In the genomic region with DNA sequence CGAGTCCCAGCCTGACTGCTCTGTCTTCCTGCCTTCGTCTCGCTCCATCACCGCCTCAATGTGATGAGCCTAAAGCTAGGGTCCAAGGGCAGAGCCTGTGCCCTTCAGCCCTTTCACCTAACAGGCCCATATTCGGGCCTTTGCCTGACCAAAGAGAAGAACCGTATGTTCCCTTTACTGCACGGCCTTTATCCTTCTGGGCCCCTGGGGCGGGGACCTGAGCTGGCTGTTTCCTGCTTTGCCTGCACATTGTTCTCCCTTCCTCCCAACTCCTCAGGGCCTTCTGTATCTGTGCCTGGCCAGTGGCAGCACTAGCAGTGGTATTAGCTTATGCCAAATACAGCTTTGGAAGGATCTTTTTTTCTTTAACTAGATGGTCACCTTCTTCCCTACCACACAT, we compare ENCODE assay signal across 7 cellular contexts. TPM values are rescaled to one million over a fixed set of nuclear protein-coding genes. Genes with fewer than 3 reads are reported as not detected.
DNase-seq lines count a peak whose midpoint lies in the region; ATAC-seq and TF ChIP-seq lines count a peak whose summit lies in the region.
"Had no signal": no experiment of that assay in that cellular context is flagged by ENCODE, and none has a peak within 500 bp of the region (broad histone marks: within the 10 kb centered on the region; RNA-seq: fewer than 3 reads in every experiment).

No MANE protein-coding gene starts in this region.

- ATAC-seq in Right ventricle myocardium inferior (peak; percentile 37), left lung (no peak), aorta (ENCODE audit: low FRiP score) (peak; percentile 6), GM18870 (IDR thresholded peaks at IDR 0.05; ENCODE audit: unreplicated experiment) (no peak), HG03108 (IDR thresholded peaks at IDR 0.05; ENCODE audit: unreplicated experiment) (no peak)

- H3K4me3 ChIP-seq in left lung (no peak overlapping the region), aorta (ENCODE audit: low read length in 2 of 2) (no peak overlapping the region)

- DNase-seq in Right ventricle myocardium inferior (ENCODE audit: missing footprints): no peak
- no peak for DNase-seq in cardiac septum (ENCODE audit: low spot score)
- no peak for DNase-seq in left lung
- DNase-seq in aorta: no peak
- DNase-seq: NCI-H1417 had no signal

- no peak for TF ChIP-seq CTCF in left lung (IDR thresholded peaks at IDR 0.05)

- H3K27me3 ChIP-seq in left lung: no peaks in the 10 kb centered on the region
- no peaks in the 10 kb centered on the region for H3K27me3 ChIP-seq in aorta (ENCODE audit: control insufficient read depth in 1 of 2, insufficient read depth in 2 of 2, low read length in 1 of 2)

- H3K4me1 ChIP-seq in left lung: peaks cover 0 to 41% of the 10 kb centered on the region in 2 donors
- H3K4me1 ChIP-seq in aorta (ENCODE audit: control insufficient read depth in 1 of 2, insufficient read depth in 2 of 2, low read length in 2 of 2): no peaks in the 10 kb centered on the region

- H3K36me3 ChIP-seq in left lung (peaks cover 0 to 66% of the 10 kb centered on the region in 2 donors), aorta (ENCODE audit: control insufficient read depth in 1 of 2, insufficient read depth in 2 of 2, low read length in 1 of 2) (peaks cover 0 to 14% of the 10 kb centered on the region in 2 donors)

- peak overlapping the region; percentile 27 to 71 for H3K27ac ChIP-seq in left lung
- H3K27ac ChIP-seq in aorta (ENCODE audit: low read depth in 1 of 2, low read length in 2 of 2): no peak overlapping the region

- 86% methylated on average over 8 of the region's 8 CpGs for WGBS in aorta, 2 donors

- intact Hi-C loops in Right ventricle myocardium inferior (cut with DNase I): no loop called here
- intact Hi-C loops in cardiac septum (cut with DNase I): no loop called here
- intact Hi-C loops in left lung (cut with DNase I): no loop called here
- intact Hi-C loops in aorta (cut with DNase I): no loop called here

- H3K9me3 ChIP-seq in left lung: no peaks in the 10 kb centered on the region
- no peaks in the 10 kb centered on the region for H3K9me3 ChIP-seq in aorta (ENCODE audit: control insufficient read depth, low read length)

RNA-seq across cellular contexts. Expression of gene MYL6B, which starts 8.5 kb away (rescaled TPM):
- total RNA-seq in Right ventricle myocardium inferior: 45.8 TPM
- 37.6 TPM for total RNA-seq in cardiac septum
- 10 to 100 TPM; 32.6 to 43.1 TPM for total RNA-seq in left lung
- total RNA-seq in aorta: 10 to 100 TPM; 30.2 to 34.2 TPM
- 100 to 1,000 TPM in 1 of 2 donors, 10 to 100 TPM in 1; 66.6 to 101 TPM for polyA plus RNA-seq in aorta

RNA-seq across cellular contexts. Expression of gene MYL6, which starts 14.3 kb away (rescaled TPM):
- total RNA-seq in Right ventricle myocardium inferior (673 TPM), cardiac septum (792 TPM), left lung (1,000 to 10,000 TPM; 1,768 to 1,773 TPM), aorta (1,000 to 10,000 TPM; 1,811 to 3,292 TPM)
- polyA plus RNA-seq in aorta: 1,000 to 10,000 TPM; 5,914 to 7,311 TPM

RNA-seq across cellular contexts. Expression of gene ESYT1, which starts 15.8 kb away (rescaled TPM):
- total RNA-seq in Right ventricle myocardium inferior: 33.6 TPM
- total RNA-seq in cardiac septum: 36.2 TPM
- total RNA-seq in left lung: 100 to 1,000 TPM; 102 to 116 TPM
- total RNA-seq in aorta: 100 to 1,000 TPM; 103 to 106 TPM
- 10 to 100 TPM; 27.0 to 54.6 TPM for polyA plus RNA-seq in aorta

RNA-seq across cellular contexts. Expression of gene ZC3H10, which starts 25.8 kb away (rescaled TPM):
- total RNA-seq in Right ventricle myocardium inferior: 7.3 TPM
- total RNA-seq in cardiac septum: 6.0 TPM
- 1 to 10 TPM; 6.0 to 8.7 TPM for total RNA-seq in left lung
- 1 to 10 TPM; 8.9 to 9.6 TPM for total RNA-seq in aorta
- polyA plus RNA-seq in aorta: 1 to 10 TPM; 1.8 to 3.1 TPM

RNA-seq across cellular contexts. Expression of gene RPL41, which starts 27.4 kb away (rescaled TPM):
- total RNA-seq in Right ventricle myocardium inferior (2,099 TPM), cardiac septum (1,517 TPM), left lung (1,000 to 10,000 TPM; 3,023 to 3,157 TPM), aorta (1,000 to 10,000 TPM; 2,225 to 2,370 TPM)
- 1,000 to 10,000 TPM; 5,850 to 7,278 TPM for polyA plus RNA-seq in aorta

Comparison
In these comparisons a context has a peak if more than half of its experiments do, and no peak if none do; other contexts are left out.
1. ATAC-seq: peak in Right ventricle myocardium inferior (single experiment) and aorta (single experiment); none in left lung (single experiment), GM18870 (single experiment) and HG03108 (single experiment).
2. H3K27ac ChIP-seq: peak in left lung (2 of 2); none in aorta (0 of 2).